21 cellular contexts compared by ENCODE assay signal in the genomic region with DNA sequence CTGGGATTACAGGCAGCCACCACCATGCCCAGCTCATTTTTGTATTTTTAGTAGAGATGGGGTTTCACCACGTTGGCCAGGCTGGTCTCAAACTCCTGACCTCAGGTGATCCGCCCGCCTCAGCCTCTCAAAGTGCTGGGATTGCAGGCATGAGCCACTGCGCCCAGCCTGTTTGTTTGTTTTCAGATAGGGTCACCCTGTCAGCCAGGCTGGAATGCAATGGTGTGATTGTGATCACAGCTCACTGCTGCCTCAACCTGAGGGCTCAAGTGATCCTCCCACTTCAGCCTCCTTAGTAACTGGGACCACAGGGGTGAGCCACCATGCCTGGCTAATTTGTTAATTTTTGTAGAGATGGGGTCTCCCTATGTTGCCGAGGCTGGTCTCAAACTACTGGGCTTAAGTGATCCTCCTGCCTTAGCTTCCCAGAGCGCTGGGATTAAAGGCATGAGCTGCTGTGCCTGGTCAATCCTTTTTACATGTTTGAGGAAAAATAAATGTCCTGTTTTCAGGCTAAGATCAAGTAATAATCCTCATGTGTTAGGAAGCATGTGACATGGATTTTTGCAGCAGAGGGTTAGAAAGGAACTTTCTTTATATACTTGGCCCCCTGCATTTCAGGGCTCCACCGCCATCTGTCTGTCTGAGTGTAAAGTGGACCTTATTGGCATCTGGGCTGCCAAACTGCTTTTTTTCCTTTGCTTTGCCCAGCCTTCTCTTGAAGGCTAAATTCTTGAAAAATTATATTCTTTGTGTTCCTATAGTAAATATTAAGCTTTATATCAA. TPM values are rescaled to one million over a fixed set of nuclear protein-coding genes. Genes with fewer than 3 reads are reported as not detected.
DNase-seq lines count a peak whose midpoint lies in the region; ATAC-seq and TF ChIP-seq lines count a peak whose summit lies in the region.
"Had no signal": no experiment of that assay in that cellular context is flagged by ENCODE, and none has a peak within 500 bp of the region (broad histone marks: within the 10 kb centered on the region; RNA-seq: fewer than 3 reads in every experiment).

No MANE protein-coding gene starts in this region.

- CTCF ChIA-PET in A673 (lab: Charles Lee) = no interaction called here
- CTCF ChIA-PET in PC-9 (lab: Charles Lee) = interaction anchor here (0.6 kb wide), 1 partner anchor 778 kb away, joined by 4 read pairs; no protein-coding TSS in a partner anchor

- no peak overlapping the region for H2AFZ ChIP-seq in PC-9
- H2AFZ ChIP-seq: GM23248 had no signal

- no peak for ATAC-seq in activated CD4-positive, CD25-positive, alpha-beta regulatory T cell treated with anti-CD3 and anti-CD28 coated beads, Interleukin-2, amount 50 U/mL, for 24 hours
- ATAC-seq: GM12878; left colon; pancreas; Right ventricle myocardium inferior; stimulated activated memory B cell treated with anti-CD40 and anti-IgM and Interleukin-4, amounts not matched to agents 10 μg/mL and 1 μg/mL and 100 μg/mL, for 72 hours had no signal

- H3K36me3 ChIP-seq in A673 (ENCODE audit: insufficient read depth, low read length, poor library complexity, severe bottlenecking) (peaks cover 40% of the 10 kb centered on the region), PC-9 (ENCODE audit: low read depth) (peaks cover 14% of the 10 kb centered on the region; the same call in 1 of the 2 replicates)
- H3K36me3 ChIP-seq: pancreas, transverse colon had no signal

- POLR2A ChIA-PET in A673 (lab: Charles Lee; ENCODE audit: low non-redundant PET) = no interaction called here
- POLR2A ChIA-PET in PC-9 (lab: Charles Lee; ENCODE audit: unreplicated experiment) = no interaction called here

- H3K9me3 ChIP-seq in A673 (ENCODE audit: low read depth, low read length, poor library complexity, severe bottlenecking) (no peaks in the 10 kb centered on the region), PC-9 (ENCODE audit: insufficient read depth, low read depth) (no peaks in the 10 kb centered on the region)
- H3K9me3 ChIP-seq: pancreas, transverse colon had no signal

- peaks cover 6% of the 10 kb centered on the region; the same call in 1 of the 2 replicates for H4K20me1 ChIP-seq in PC-9 (ENCODE audit: insufficient read depth)

- H3K79me2 ChIP-seq in PC-9 (ENCODE audit: low read depth) = peaks cover 72% of the 10 kb centered on the region

- H3K27ac ChIP-seq in A673 (ENCODE audit: low read depth, low read length, poor library complexity, severe bottlenecking) (peak overlapping the region; percentile 24), PC-9 (0 out of 2 replicates have a peak overlapping the region, but pooled peaks have one; percentile 13)
- H3K27ac ChIP-seq: GM23248, transverse colon had no signal

- H3K4me1 ChIP-seq in A673 (ENCODE audit: insufficient read depth, low read length, poor library complexity, severe bottlenecking) (peaks cover 14% of the 10 kb centered on the region), PC-9 (replicated peaks; ENCODE audit: insufficient read depth) (peaks cover 14% of the 10 kb centered on the region)

- no peak for DNase-seq in A673 (ENCODE audit: low spot score)
- no peak for DNase-seq in PC-9
- DNase-seq in foreskin melanocyte = peak; percentile 77
- no peak for DNase-seq in D341Med (ENCODE audit: low spot score)
- no peak for DNase-seq in activated naive CD4-positive, alpha-beta T cell (lab: John Stamatoyannopoulos, UW)
- DNase-seq: activated CD4-positive, alpha-beta T cell treated with anti-CD3 and anti-CD28 coated beads for 4 hours; activated CD8-positive, alpha-beta memory T cell treated with anti-CD3 and anti-CD28 coated beads, Interleukin-2, amount 50 U/mL, for 48 hours; activated naive CD4-positive, alpha-beta T cell treated with anti-CD3 and anti-CD28 coated beads, Interleukin-2, amount 10 ng/mL, durations not matched to agents 7 days and 5 days; CD4-positive, alpha-beta T cell; GM23248; left colon; NCI-H1436 treated with DMSO at 0.1 percent for 48 hours; NCI-H226; pancreas; T-helper 2 cell; transverse colon had no signal

- H3K4me3 ChIP-seq in A673 (ENCODE audit: low read depth, low read length, poor library complexity, severe bottlenecking) (no peak overlapping the region), PC-9 (no peak overlapping the region)
- H3K4me3 ChIP-seq: GM12878, GM23248, pancreas, smooth muscle cell, transverse colon had no signal

- BruUV-seq in A673 (replicated peaks; lab: Mats Ljungman, UMichigan) (no TSS peak), PC-9 (replicated peaks; lab: Mats Ljungman, UMichigan) (no TSS peak)

- H3K4me2 ChIP-seq in PC-9 = no peak overlapping the region
- H3K4me2 ChIP-seq: smooth muscle cell had no signal

- TF ChIP-seq CTCF in A673 (conservative IDR thresholded peaks at IDR 0.05; ENCODE audit: low read depth, low read length) = no peak
- no peak for TF ChIP-seq CTCF in PC-9 (conservative IDR thresholded peaks at IDR 0.05)

- H3K27me3 ChIP-seq in A673 (replicated peaks; ENCODE audit: insufficient read depth, low read depth, low read length, poor library complexity) (no peaks in the 10 kb centered on the region), PC-9 (ENCODE audit: insufficient read depth, low read depth) (no peaks in the 10 kb centered on the region)
- H3K27me3 ChIP-seq: pancreas, transverse colon had no signal

- H3F3A ChIP-seq in PC-9 (ENCODE audit: insufficient read depth, low read depth) = peaks cover 70% of the 10 kb centered on the region

- no peaks in the 10 kb centered on the region for H3K9me2 ChIP-seq in PC-9 (ENCODE audit: insufficient read depth)

- intact Hi-C loops in A673 (cut with micrococcal nuclease; ENCODE audit: unreplicated experiment) (no loop called here), PC-9 (cut with micrococcal nuclease; ENCODE audit: unreplicated experiment) (no loop called here)

RNA-seq across cellular contexts. Expression of a gene that starts 4.8 kb away (rescaled TPM):
- total RNA-seq in A673 (2021) (480 and 511 TPM in 2 replicates), PC-9 (2021) (513 and 619 TPM in 2 replicates)

RNA-seq across cellular contexts. Expression of a gene that starts 36.5 kb away (rescaled TPM):
- 147 and 155 TPM in 2 replicates for total RNA-seq in A673 (2021)
- total RNA-seq in PC-9 (2021) = 72.4 and 74.1 TPM in 2 replicates

RNA-seq across cellular contexts. Expression of a gene that starts 43.2 kb away (rescaled TPM):
- total RNA-seq in A673 (2021) (0.77 TPM in 1 of 2 replicates, not detected in the other), PC-9 (2021) (not detected in 2 replicates)
- total RNA-seq: GM23248, left colon, pancreas, Right ventricle myocardium inferior, smooth muscle cell, transverse colon had no signal

RNA-seq across cellular contexts. Expression of a gene that starts 44.0 kb away (rescaled TPM):
- total RNA-seq in A673 (2021) (29.2 and 38.1 TPM in 2 replicates), PC-9 (2021) (61.9 and 65.8 TPM in 2 replicates)

RNA-seq across cellular contexts. Expression of a gene that starts 45.3 kb away (rescaled TPM):
- total RNA-seq in A673 (2021) (0.17 and 0.41 TPM in 2 replicates), PC-9 (2021) (not detected in 2 replicates)
- total RNA-seq: CD4-positive, alpha-beta T cell; GM12878; GM23248; Right ventricle myocardium inferior; smooth muscle cell had no signal
